Comparison of ENCODE assay signal across 31 cellular contexts in genomic region chr16:68526782-68527145, GRCh38.
"Had no signal": no experiment of that assay in that cellular context is flagged by ENCODE, and none has a peak within 500 bp of the region (broad histone marks: within the 10 kb centered on the region; RNA-seq: fewer than 3 reads in every experiment).

No MANE protein-coding gene starts in this region.

- ATAC-seq: activated CD4-positive, alpha-beta T cell treated with anti-CD3 and anti-CD28 coated beads for 36 hours; activated CD4-positive, CD25-positive, alpha-beta regulatory T cell treated with anti-CD3 and anti-CD28 coated beads, Interleukin-2, amount 50 U/mL, for 24 hours; activated CD8-positive, alpha-beta memory T cell treated with anti-CD3 and anti-CD28 coated beads, Interleukin-2, amount 10 ng/mL, durations not matched to agents 7 days and 5 days; activated CD8-positive, alpha-beta T cell treated with anti-CD3 and anti-CD28 coated beads, Interleukin-2, amount 10 ng/mL, durations not matched to agents 7 days and 5 days; activated naive CD8-positive, alpha-beta T cell treated with anti-CD3 and anti-CD28 coated beads, Interleukin-2, amount 50 U/mL, for 24 hours had no signal

- H3K4me3 ChIP-seq: ascending aorta, cardiac muscle cell had no signal

- DNase-seq: activated B cell treated with CpG ODN at 0.5 μM for 24 hours; activated CD4-positive, alpha-beta memory T cell treated with anti-CD3 and anti-CD28 coated beads, Interleukin-2, amount 10 ng/mL, durations not matched to agents 7 days and 5 days; activated CD4-positive, alpha-beta T cell treated with anti-CD3 and anti-CD28 coated beads for 1 hour; activated CD4-positive, alpha-beta T cell treated with anti-CD3 and anti-CD28 coated beads for 36 hours; activated CD4-positive, alpha-beta T cell treated with anti-CD3 and anti-CD28 coated beads for 48 hours; activated CD4-positive, alpha-beta T cell treated with anti-CD3 and anti-CD28 coated beads, Interleukin-2, amount 10 ng/mL, durations not matched to agents 7 days and 5 days; activated CD4-positive, alpha-beta T cell treated with anti-CD3 and anti-CD28 coated beads, Interleukin-2, amount 50 U/mL, for 48 hours; activated CD8-positive, alpha-beta memory T cell treated with anti-CD3 and anti-CD28 coated beads for 24 hours; activated CD8-positive, alpha-beta memory T cell treated with anti-CD3 and anti-CD28 coated beads, Interleukin-2, amount 10 ng/mL, durations not matched to agents 7 days and 5 days; activated CD8-positive, alpha-beta memory T cell treated with anti-CD3 and anti-CD28 coated beads, Interleukin-2, amount 50 U/mL, for 48 hours; activated CD8-positive, alpha-beta T cell treated with anti-CD3 and anti-CD28 coated beads, Interleukin-2, amount 10 ng/mL, durations not matched to agents 7 days and 5 days; activated effector memory CD4-positive, alpha-beta T cell treated with Interleukin-2 at 50 U/mL for 16 hours; activated gamma-delta T cell; activated naive CD4-positive, alpha-beta T cell treated with anti-CD3 and anti-CD28 coated beads, Interleukin-2, amount 10 ng/mL, durations not matched to agents 7 days and 5 days; activated naive CD4-positive, alpha-beta T cell treated with Interleukin-2 at 50 U/mL for 16 hours; activated naive CD8-positive, alpha-beta T cell treated with anti-CD3 and anti-CD28 coated beads, Interleukin-2, amount 10 ng/mL, durations not matched to agents 7 days and 5 days; activated naive CD8-positive, alpha-beta T cell treated with anti-CD3 and anti-CD28 coated beads, Interleukin-2, amount 50 U/mL, for 24 hours; activated T-cell treated with anti-CD3 and anti-CD28 coated beads, Interleukin-2, amount 50 U/mL, for 24 hours; activated T-cell treated with anti-CD3 and anti-CD28 coated beads, Interleukin-2, amount 50 U/mL, for 48 hours; amygdala; anterior cingulate cortex; central memory CD4-positive, alpha-beta T cell; T-helper 1 cell; T-helper 2 cell; T-helper 9 cell had no signal

- H3K9me3 ChIP-seq: ascending aorta had no signal

- H3K27ac ChIP-seq: ascending aorta, cardiac muscle cell, VCaP had no signal

- H3K27me3 ChIP-seq: ascending aorta, cardiac muscle cell had no signal

- FAIRE-seq: bronchial epithelial cell, TTC549 had no signal

- H3K36me3 ChIP-seq: ascending aorta, cardiac muscle cell had no signal
